Comparison of ENCODE assay signal across 13 cellular contexts in genomic region chr5:65799857-65800256, GRCh38.
A peak's percentile ranks its signal among the peaks of the same experiment; 100 is the strongest.
DNase-seq lines count a peak whose midpoint lies in the region; ATAC-seq lines count a peak whose summit lies in the region.
"Had no signal": no experiment of that assay in that cellular context is flagged by ENCODE, and none has a peak within 500 bp of the region (broad histone marks: within the 10 kb centered on the region; RNA-seq: fewer than 3 reads in every experiment).

No MANE protein-coding gene starts in this region.

- ATAC-seq in GM19035 (IDR thresholded peaks at IDR 0.05; ENCODE audit: unreplicated experiment) = no peak
- ATAC-seq: GM23338 had no signal

- peak overlapping the region; percentile 61 for H3K27ac ChIP-seq in angular gyrus (ENCODE audit: low read depth, low read length)
- peak overlapping the region; percentile 98 for H3K27ac ChIP-seq in substantia nigra (ENCODE audit: low read depth, low read length, poor library complexity, severe bottlenecking)
- H3K27ac ChIP-seq: 22Rv1 had no signal

- DNase-seq in COLO829 (ENCODE audit: low spot score) = peak; percentile 10
- peak; percentile 21 for DNase-seq in foreskin melanocyte
- no peak for DNase-seq in substantia nigra (lab: John Stamatoyannopoulos, UW)
- no peak for DNase-seq in NCI-H1105 (lab: John Stamatoyannopoulos, UW)
- DNase-seq in MV-4-11 (lab: John Stamatoyannopoulos, UW) = no peak
- DNase-seq: CD8-positive, alpha-beta memory T cell; DMS53; GF-D8; H7 had no signal

Comparison
In these comparisons a context has a peak if more than half of its experiments do, and no peak if none do; other contexts are left out.
1. DNase-seq: peak in COLO829 (single experiment) and foreskin melanocyte (single experiment); none in substantia nigra (0 of 49), NCI-H1105 (single experiment) and MV-4-11 (single experiment).